14 cellular contexts compared by ENCODE assay signal in genomic region chr11:86052697-86053641, GRCh38. TPM values are rescaled to one million over a fixed set of nuclear protein-coding genes. Genes with fewer than 3 reads are reported as not detected.
DNase-seq lines count a peak whose midpoint lies in the region; ATAC-seq and TF ChIP-seq lines count a peak whose summit lies in the region.
"Had no signal": no experiment of that assay in that cellular context is flagged by ENCODE, and none has a peak within 500 bp of the region (broad histone marks: within the 10 kb centered on the region; RNA-seq: fewer than 3 reads in every experiment).

No MANE protein-coding gene starts in this region.

- H3K4me3 ChIP-seq in endocrine pancreas (ENCODE audit: control insufficient read depth, insufficient read depth, low read length): peak overlapping the region; percentile 34
- H3K4me3 ChIP-seq in smooth muscle cell: no peak overlapping the region
- H3K4me3 ChIP-seq: lung, SJCRH30 had no signal

- H3K4me1 Mint-ChIP-seq in activated CD4-positive, alpha-beta T cell treated with anti-CD3 and anti-CD28 coated beads, Interleukin-2, amount 10 ng/mL, durations not matched to agents 24 days and 14 days: peaks cover 58% of the 10 kb centered on the region
- peaks cover 69% of the 10 kb centered on the region for H3K4me1 Mint-ChIP-seq in activated CD4-positive, alpha-beta T cell treated with anti-CD3 and anti-CD28 coated beads, Interleukin-2, amount 10 ng/mL, durations not matched to agents 7 days and 5 days
- H3K4me1 Mint-ChIP-seq in T-cell: peaks cover 86 to 92% (median 92%) of the 10 kb centered on the region in 3 donors

- H3K36me3 ChIP-seq in endocrine pancreas (ENCODE audit: control insufficient read depth, insufficient read depth, low read length) (no peaks in the 10 kb centered on the region), smooth muscle cell (ENCODE audit: low read depth) (no peaks in the 10 kb centered on the region)
- H3K36me3 ChIP-seq: SJCRH30 had no signal

- no peak overlapping the region for H2AFZ ChIP-seq in smooth muscle cell (ENCODE audit: low read depth)

- H3F3A ChIP-seq in smooth muscle cell (ENCODE audit: low read depth): peaks cover 5% of the 10 kb centered on the region

- peaks cover 100% of the 10 kb centered on the region for H4K20me1 ChIP-seq in smooth muscle cell (ENCODE audit: low read depth)

- no peak overlapping the region for H3K4me2 ChIP-seq in smooth muscle cell

- peak overlapping the region; percentile 54 for H3K27ac ChIP-seq in smooth muscle cell (ENCODE audit: low read depth)
- H3K27ac ChIP-seq: SJCRH30 had no signal

- peak overlapping the region; percentile 17 for H3K4me3 Mint-ChIP-seq in activated CD4-positive, alpha-beta T cell treated with anti-CD3 and anti-CD28 coated beads, Interleukin-2, amount 10 ng/mL, durations not matched to agents 24 days and 14 days
- H3K4me3 Mint-ChIP-seq in activated CD4-positive, alpha-beta T cell treated with anti-CD3 and anti-CD28 coated beads, Interleukin-2, amount 10 ng/mL, durations not matched to agents 7 days and 5 days: no peak overlapping the region
- peak overlapping the region in 1 of 3 donors; percentile 28 for H3K4me3 Mint-ChIP-seq in T-cell

- H3K9me3 Mint-ChIP-seq in activated CD4-positive, alpha-beta T cell treated with anti-CD3 and anti-CD28 coated beads, Interleukin-2, amount 10 ng/mL, durations not matched to agents 24 days and 14 days: peaks cover 6% of the 10 kb centered on the region
- H3K9me3 Mint-ChIP-seq in activated CD4-positive, alpha-beta T cell treated with anti-CD3 and anti-CD28 coated beads, Interleukin-2, amount 10 ng/mL, durations not matched to agents 7 days and 5 days: no peaks in the 10 kb centered on the region
- H3K9me3 Mint-ChIP-seq in T-cell: no peaks in the 10 kb centered on the region

- peaks cover 100% of the 10 kb centered on the region for H3K79me2 ChIP-seq in smooth muscle cell (ENCODE audit: low read depth)

- H3K27me3 ChIP-seq in endocrine pancreas (ENCODE audit: control insufficient read depth, insufficient read depth, low read length): no peaks in the 10 kb centered on the region
- no peaks in the 10 kb centered on the region for H3K27me3 ChIP-seq in smooth muscle cell (ENCODE audit: low read depth)
- H3K27me3 ChIP-seq: SJCRH30 had no signal

- H3K9me3 ChIP-seq in endocrine pancreas (ENCODE audit: control insufficient read depth, low read length): no peaks in the 10 kb centered on the region
- H3K9me3 ChIP-seq in smooth muscle cell (replicated peaks; ENCODE audit: low read depth): no peaks in the 10 kb centered on the region
- H3K9me3 ChIP-seq: SJCRH30 had no signal

- no peaks in the 10 kb centered on the region for H3K27me3 Mint-ChIP-seq in activated CD4-positive, alpha-beta T cell treated with anti-CD3 and anti-CD28 coated beads, Interleukin-2, amount 10 ng/mL, durations not matched to agents 24 days and 14 days
- H3K27me3 Mint-ChIP-seq in activated CD4-positive, alpha-beta T cell treated with anti-CD3 and anti-CD28 coated beads, Interleukin-2, amount 10 ng/mL, durations not matched to agents 7 days and 5 days: no peaks in the 10 kb centered on the region
- no peaks in the 10 kb centered on the region for H3K27me3 Mint-ChIP-seq in T-cell

- no peak overlapping the region for H3K9ac ChIP-seq in endocrine pancreas (ENCODE audit: control insufficient read depth, insufficient read depth, low read length)
- H3K9ac ChIP-seq in smooth muscle cell (ENCODE audit: low read depth): no peak overlapping the region

- H3K36me3 Mint-ChIP-seq in activated CD4-positive, alpha-beta T cell treated with anti-CD3 and anti-CD28 coated beads, Interleukin-2, amount 10 ng/mL, durations not matched to agents 24 days and 14 days (ENCODE audit: low read depth): peaks cover 37% of the 10 kb centered on the region
- H3K36me3 Mint-ChIP-seq in activated CD4-positive, alpha-beta T cell treated with anti-CD3 and anti-CD28 coated beads, Interleukin-2, amount 10 ng/mL, durations not matched to agents 7 days and 5 days (ENCODE audit: low read depth): peaks cover 27% of the 10 kb centered on the region
- H3K36me3 Mint-ChIP-seq in T-cell: peaks cover 13% of the 10 kb centered on the region

- no peak for DNase-seq in activated CD4-positive, alpha-beta T cell treated with anti-CD3 and anti-CD28 coated beads, Interleukin-2, amount 10 ng/mL, durations not matched to agents 24 days and 14 days
- no peak for DNase-seq in activated CD4-positive, alpha-beta T cell treated with anti-CD3 and anti-CD28 coated beads, Interleukin-2, amount 10 ng/mL, durations not matched to agents 7 days and 5 days
- DNase-seq in T-cell: no peak
- no peak for DNase-seq in smooth muscle cell (lab: John Stamatoyannopoulos, UW; ENCODE audit: unreplicated experiment)
- DNase-seq: activated gamma-delta T cell treated with Interleukin-2 at 50 U/mL for 16 hours, DMS153, occipital lobe, SJCRH30 had no signal

- ATAC-seq in T-cell (replicated peaks in 1 of 4) (peak in 2 of 4 experiments; percentile 37 to 45), HG03159 (IDR thresholded peaks at IDR 0.05; ENCODE audit: unreplicated experiment) (no peak), GM21367 (IDR thresholded peaks at IDR 0.05; ENCODE audit: unreplicated experiment) (no peak), GM18873 (IDR thresholded peaks at IDR 0.05; ENCODE audit: low FRiP score, unreplicated experiment) (no peak)
- ATAC-seq: activated CD4-positive, CD25-positive, alpha-beta regulatory T cell treated with anti-CD3 and anti-CD28 coated beads, Interleukin-2, amount 50 U/mL, for 24 hours had no signal

- CTCF ChIA-PET in activated CD4-positive, alpha-beta T cell treated with anti-CD3 and anti-CD28 coated beads, Interleukin-2, amount 10 ng/mL, durations not matched to agents 7 days and 5 days (lab: Charles Lee): interaction anchor here (1.1 to 1.9 kb wide), 2 partner anchors 33 to 131 kb away, joined by 5 to 6 read pairs; no protein-coding TSS in a partner anchor
- CTCF ChIA-PET in T-cell (lab: Charles Lee): interaction anchor here (0.5 to 2.6 kb wide), 10 partner anchors 7 to 492 kb away, joined by 3 to 13 read pairs (median 4); partner anchors contain the start of gene PICALM (in 1 of the 2)

- peak overlapping the region; percentile 12 for H3K27ac Mint-ChIP-seq in activated CD4-positive, alpha-beta T cell treated with anti-CD3 and anti-CD28 coated beads, Interleukin-2, amount 10 ng/mL, durations not matched to agents 24 days and 14 days
- H3K27ac Mint-ChIP-seq in activated CD4-positive, alpha-beta T cell treated with anti-CD3 and anti-CD28 coated beads, Interleukin-2, amount 10 ng/mL, durations not matched to agents 7 days and 5 days: no peak overlapping the region
- H3K27ac Mint-ChIP-seq in T-cell: peak overlapping the region; percentile 34 to 57

- 93% methylated on average over 10 of the region's 10 CpGs for WGBS in smooth muscle cell (ENCODE audit: low lambda C conversion rate)

- TF ChIP-seq CTCF in smooth muscle cell (IDR thresholded peaks at IDR 0.05; ENCODE audit: borderline replicate concordance, insufficient read depth, poor library complexity, severe bottlenecking): no peak

- H3K4me1 ChIP-seq in endocrine pancreas (ENCODE audit: control insufficient read depth, insufficient read depth, low read length) (peaks cover 17% of the 10 kb centered on the region), smooth muscle cell (ENCODE audit: low read depth) (no peaks in the 10 kb centered on the region)
- H3K4me1 ChIP-seq: SJCRH30 had no signal

- POLR2A ChIA-PET in activated CD4-positive, alpha-beta T cell treated with anti-CD3 and anti-CD28 coated beads, Interleukin-2, amount 10 ng/mL, durations not matched to agents 7 days and 5 days (lab: Charles Lee): no interaction called here
- POLR2A ChIA-PET in T-cell (lab: Charles Lee): interaction anchor here in 1 of 2 donors (0.5 kb wide), 1 partner anchor 192 kb away, joined by 10 read pairs; no protein-coding TSS in a partner anchor

- intact Hi-C loops in activated CD4-positive, alpha-beta T cell treated with anti-CD3 and anti-CD28 coated beads, Interleukin-2, amount 10 ng/mL, durations not matched to agents 24 days and 14 days (cut with micrococcal nuclease): no loop called here

RNA-seq across cellular contexts. Expression of gene PICALM, which starts 15.9 kb away (rescaled TPM):
- total RNA-seq in activated CD4-positive, alpha-beta T cell treated with anti-CD3 and anti-CD28 coated beads, Interleukin-2, amount 10 ng/mL, durations not matched to agents 24 days and 14 days: 141 and 156 TPM in 2 replicates
- total RNA-seq in activated CD4-positive, alpha-beta T cell treated with anti-CD3 and anti-CD28 coated beads, Interleukin-2, amount 10 ng/mL, durations not matched to agents 7 days and 5 days: 100 to 1,000 TPM in 1 of 2 experiments, 10 to 100 TPM in 1; 89.4 to 140 TPM
- total RNA-seq in T-cell: 100 to 1,000 TPM in 4 of 5 donors, 10 to 100 TPM in 1; 97.7 to 121 (median 105) TPM
- total RNA-seq in smooth muscle cell: 420 and 421 TPM in 2 replicates
- 72.9 and 75.4 TPM in 2 replicates for polyA plus RNA-seq in smooth muscle cell
